1 cellular context compared by ENCODE assay signal in the genomic region with DNA sequence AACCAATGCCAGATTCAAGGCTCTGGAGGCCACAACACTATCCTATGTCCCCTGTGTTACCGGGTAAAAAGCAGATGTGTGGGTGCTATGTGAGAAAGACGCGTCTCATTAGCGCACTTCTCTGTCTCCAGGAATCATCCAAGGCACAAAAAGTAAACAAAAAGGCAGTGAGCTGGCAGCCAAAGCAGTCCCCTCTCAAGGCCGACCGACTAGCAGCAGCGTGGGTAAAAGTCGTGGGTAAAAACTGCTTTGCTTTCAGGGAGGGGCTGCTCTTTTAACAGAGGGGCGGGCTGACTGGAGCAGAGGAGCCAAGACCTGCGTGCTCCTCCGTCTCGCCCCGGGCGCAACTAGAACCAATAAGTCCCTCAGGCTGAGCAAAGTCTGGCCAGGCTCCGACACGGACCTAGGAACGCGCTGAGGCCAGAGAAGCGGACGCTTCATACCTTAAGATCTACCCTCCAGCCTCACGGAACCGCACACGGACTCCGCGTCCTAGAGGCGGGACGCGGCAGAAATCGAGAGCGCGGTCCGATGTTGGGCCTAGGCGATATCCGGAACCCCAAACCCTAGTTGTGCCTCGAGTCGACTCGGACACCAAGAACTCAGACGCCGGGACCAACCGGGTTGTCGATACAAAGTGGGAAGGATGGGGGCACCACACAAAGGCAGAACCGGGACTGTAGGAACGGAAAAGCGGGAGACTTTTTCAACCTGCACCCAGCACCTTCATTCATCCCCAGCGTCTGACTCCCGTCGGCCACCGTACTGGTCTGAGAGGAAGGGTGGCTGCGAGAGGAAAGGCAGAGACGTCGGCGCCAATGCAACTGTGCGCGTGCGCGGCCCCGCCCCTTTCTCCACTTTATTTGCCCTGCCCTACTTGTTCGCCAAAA.
TF ChIP-seq lines count a peak whose summit lies in the region.

A gene with protein sequence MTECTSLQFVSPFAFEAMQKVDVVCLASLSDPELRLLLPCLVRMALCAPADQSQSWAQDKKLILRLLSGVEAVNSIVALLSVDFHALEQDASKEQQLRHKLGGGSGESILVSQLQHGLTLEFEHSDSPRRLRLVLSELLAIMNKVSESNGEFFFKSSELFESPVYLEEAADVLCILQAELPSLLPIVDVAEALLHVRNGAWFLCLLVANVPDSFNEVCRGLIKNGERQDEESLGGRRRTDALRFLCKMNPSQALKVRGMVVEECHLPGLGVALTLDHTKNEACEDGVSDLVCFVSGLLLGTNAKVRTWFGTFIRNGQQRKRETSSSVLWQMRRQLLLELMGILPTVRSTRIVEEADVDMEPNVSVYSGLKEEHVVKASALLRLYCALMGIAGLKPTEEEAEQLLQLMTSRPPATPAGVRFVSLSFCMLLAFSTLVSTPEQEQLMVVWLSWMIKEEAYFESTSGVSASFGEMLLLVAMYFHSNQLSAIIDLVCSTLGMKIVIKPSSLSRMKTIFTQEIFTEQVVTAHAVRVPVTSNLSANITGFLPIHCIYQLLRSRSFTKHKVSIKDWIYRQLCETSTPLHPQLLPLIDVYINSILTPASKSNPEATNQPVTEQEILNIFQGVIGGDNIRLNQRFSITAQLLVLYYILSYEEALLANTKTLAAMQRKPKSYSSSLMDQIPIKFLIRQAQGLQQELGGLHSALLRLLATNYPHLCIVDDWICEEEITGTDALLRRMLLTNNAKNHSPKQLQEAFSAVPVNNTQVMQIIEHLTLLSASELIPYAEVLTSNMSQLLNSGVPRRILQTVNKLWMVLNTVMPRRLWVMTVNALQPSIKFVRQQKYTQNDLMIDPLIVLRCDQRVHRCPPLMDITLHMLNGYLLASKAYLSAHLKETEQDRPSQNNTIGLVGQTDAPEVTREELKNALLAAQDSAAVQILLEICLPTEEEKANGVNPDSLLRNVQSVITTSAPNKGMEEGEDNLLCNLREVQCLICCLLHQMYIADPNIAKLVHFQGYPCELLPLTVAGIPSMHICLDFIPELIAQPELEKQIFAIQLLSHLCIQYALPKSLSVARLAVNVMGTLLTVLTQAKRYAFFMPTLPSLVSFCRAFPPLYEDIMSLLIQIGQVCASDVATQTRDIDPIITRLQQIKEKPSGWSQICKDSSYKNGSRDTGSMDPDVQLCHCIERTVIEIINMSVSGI (minus strand): TSS at position 772 of the 890 bp plus-strand sequence. CDS start 1,338 bp downstream, outside the sequence.

TF ChIP-seq in HepG2, 621 proteins besides CTCF, POLR2A, EP300 and RAD21 (continued from another document and continues in another):
- TF ChIP-seq, protein P1, sequence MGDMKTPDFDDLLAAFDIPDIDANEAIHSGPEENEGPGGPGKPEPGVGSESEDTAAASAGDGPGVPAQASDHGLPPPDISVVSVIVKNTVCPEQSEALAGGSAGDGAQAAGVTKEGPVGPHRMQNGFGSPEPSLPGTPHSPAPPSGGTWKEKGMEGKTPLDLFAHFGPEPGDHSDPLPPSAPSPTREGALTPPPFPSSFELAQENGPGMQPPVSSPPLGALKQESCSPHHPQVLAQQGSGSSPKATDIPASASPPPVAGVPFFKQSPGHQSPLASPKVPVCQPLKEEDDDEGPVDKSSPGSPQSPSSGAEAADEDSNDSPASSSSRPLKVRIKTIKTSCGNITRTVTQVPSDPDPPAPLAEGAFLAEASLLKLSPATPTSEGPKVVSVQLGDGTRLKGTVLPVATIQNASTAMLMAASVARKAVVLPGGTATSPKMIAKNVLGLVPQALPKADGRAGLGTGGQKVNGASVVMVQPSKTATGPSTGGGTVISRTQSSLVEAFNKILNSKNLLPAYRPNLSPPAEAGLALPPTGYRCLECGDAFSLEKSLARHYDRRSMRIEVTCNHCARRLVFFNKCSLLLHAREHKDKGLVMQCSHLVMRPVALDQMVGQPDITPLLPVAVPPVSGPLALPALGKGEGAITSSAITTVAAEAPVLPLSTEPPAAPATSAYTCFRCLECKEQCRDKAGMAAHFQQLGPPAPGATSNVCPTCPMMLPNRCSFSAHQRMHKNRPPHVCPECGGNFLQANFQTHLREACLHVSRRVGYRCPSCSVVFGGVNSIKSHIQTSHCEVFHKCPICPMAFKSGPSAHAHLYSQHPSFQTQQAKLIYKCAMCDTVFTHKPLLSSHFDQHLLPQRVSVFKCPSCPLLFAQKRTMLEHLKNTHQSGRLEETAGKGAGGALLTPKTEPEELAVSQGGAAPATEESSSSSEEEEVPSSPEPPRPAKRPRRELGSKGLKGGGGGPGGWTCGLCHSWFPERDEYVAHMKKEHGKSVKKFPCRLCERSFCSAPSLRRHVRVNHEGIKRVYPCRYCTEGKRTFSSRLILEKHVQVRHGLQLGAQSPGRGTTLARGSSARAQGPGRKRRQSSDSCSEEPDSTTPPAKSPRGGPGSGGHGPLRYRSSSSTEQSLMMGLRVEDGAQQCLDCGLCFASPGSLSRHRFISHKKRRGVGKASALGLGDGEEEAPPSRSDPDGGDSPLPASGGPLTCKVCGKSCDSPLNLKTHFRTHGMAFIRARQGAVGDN (CRISPR knock-in tag; IDR thresholded peaks at IDR 0.05): peak; percentile 98
- peak; percentile 99 for TF ChIP-seq NRL (CRISPR knock-in tag; IDR thresholded peaks at IDR 0.05; ENCODE audit: borderline replicate concordance)
- TF ChIP-seq ZNF674 (CRISPR knock-in tag; IDR thresholded peaks at IDR 0.05; ENCODE audit: low read depth): no peak
- TF ChIP-seq YY1 (IDR thresholded peaks at IDR 0.05; ENCODE audit: insufficient read depth, insufficient replicate concordance, low read depth, low read length): peak; percentile 68
- TF ChIP-seq ZNF660 (CRISPR knock-in tag; IDR thresholded peaks at IDR 0.05; ENCODE audit: borderline replicate concordance, low read depth): no peak
- TF ChIP-seq, protein P2, sequence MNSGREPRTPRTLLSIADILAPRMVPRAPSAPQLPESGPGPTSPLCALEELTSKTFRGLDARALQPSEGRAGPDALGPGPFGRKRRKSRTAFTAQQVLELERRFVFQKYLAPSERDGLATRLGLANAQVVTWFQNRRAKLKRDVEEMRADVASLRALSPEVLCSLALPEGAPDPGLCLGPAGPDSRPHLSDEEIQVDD (CRISPR knock-in tag; IDR thresholded peaks at IDR 0.05; ENCODE audit: borderline replicate concordance): peak; percentile 92
- peak; percentile 94; the same call in 1 of the 2 replicates for TF ChIP-seq ZZZ3 (CRISPR knock-in tag; IDR thresholded peaks at IDR 0.05; ENCODE audit: borderline replicate concordance)
- peak; percentile 43; the same call in 1 of the 2 replicates for TF ChIP-seq ZNF766 (CRISPR knock-in tag; IDR thresholded peaks at IDR 0.05; ENCODE audit: borderline replicate concordance)
- TF ChIP-seq TCF7 (IDR thresholded peaks at IDR 0.05; ENCODE audit: low read depth): no peak; the same call in 1 of the 2 replicates
- peak; percentile 83; the same call in 1 of the 2 replicates for TF ChIP-seq ZNF235 (CRISPR knock-in tag; IDR thresholded peaks at IDR 0.05; ENCODE audit: borderline replicate concordance)
- no peak for TF ChIP-seq SP1 (IDR thresholded peaks at IDR 0.05)
- TF ChIP-seq SP1 (CRISPR knock-in tag; IDR thresholded peaks at IDR 0.05): peak; percentile 87
- 0 out of 2 replicates have a peak, but pooled peaks have one; percentile 56 for TF ChIP-seq SMAD1 (CRISPR knock-in tag; IDR thresholded peaks at IDR 0.05; ENCODE audit: borderline replicate concordance, low read depth)
- TF ChIP-seq, protein P3, sequence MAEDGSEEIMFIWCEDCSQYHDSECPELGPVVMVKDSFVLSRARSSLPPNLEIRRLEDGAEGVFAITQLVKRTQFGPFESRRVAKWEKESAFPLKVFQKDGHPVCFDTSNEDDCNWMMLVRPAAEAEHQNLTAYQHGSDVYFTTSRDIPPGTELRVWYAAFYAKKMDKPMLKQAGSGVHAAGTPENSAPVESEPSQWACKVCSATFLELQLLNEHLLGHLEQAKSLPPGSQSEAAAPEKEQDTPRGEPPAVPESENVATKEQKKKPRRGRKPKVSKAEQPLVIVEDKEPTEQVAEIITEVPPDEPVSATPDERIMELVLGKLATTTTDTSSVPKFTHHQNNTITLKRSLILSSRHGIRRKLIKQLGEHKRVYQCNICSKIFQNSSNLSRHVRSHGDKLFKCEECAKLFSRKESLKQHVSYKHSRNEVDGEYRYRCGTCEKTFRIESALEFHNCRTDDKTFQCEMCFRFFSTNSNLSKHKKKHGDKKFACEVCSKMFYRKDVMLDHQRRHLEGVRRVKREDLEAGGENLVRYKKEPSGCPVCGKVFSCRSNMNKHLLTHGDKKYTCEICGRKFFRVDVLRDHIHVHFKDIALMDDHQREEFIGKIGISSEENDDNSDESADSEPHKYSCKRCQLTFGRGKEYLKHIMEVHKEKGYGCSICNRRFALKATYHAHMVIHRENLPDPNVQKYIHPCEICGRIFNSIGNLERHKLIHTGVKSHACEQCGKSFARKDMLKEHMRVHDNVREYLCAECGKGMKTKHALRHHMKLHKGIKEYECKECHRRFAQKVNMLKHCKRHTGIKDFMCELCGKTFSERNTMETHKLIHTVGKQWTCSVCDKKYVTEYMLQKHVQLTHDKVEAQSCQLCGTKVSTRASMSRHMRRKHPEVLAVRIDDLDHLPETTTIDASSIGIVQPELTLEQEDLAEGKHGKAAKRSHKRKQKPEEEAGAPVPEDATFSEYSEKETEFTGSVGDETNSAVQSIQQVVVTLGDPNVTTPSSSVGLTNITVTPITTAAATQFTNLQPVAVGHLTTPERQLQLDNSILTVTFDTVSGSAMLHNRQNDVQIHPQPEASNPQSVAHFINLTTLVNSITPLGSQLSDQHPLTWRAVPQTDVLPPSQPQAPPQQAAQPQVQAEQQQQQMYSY (CRISPR knock-in tag; IDR thresholded peaks at IDR 0.05): 0 out of 2 replicates have a peak, but pooled peaks have one; percentile 40
- peak; percentile 98 for TF ChIP-seq ZNF605 (CRISPR knock-in tag; IDR thresholded peaks at IDR 0.05)
- TF ChIP-seq PHF8 (CRISPR knock-in tag; IDR thresholded peaks at IDR 0.05): peak; percentile 100
- no peak; the same call in 1 of the 2 replicates for TF ChIP-seq ZFP37 (CRISPR knock-in tag; IDR thresholded peaks at IDR 0.05; ENCODE audit: borderline replicate concordance)
- TF ChIP-seq, protein P4, sequence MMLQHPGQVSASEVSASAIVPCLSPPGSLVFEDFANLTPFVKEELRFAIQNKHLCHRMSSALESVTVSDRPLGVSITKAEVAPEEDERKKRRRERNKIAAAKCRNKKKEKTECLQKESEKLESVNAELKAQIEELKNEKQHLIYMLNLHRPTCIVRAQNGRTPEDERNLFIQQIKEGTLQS (CRISPR knock-in tag; IDR thresholded peaks at IDR 0.05): peak; percentile 34; the same call in 1 of the 2 replicates
- no peak; the same call in none of the 2 replicates for TF ChIP-seq ZNF670 (CRISPR knock-in tag; IDR thresholded peaks at IDR 0.05; ENCODE audit: borderline replicate concordance)
- peak; percentile 65 for TF ChIP-seq MIER2 (CRISPR knock-in tag; IDR thresholded peaks at IDR 0.05)
- no peak; the same call in 1 of the 2 replicates for TF ChIP-seq ZNF460 (CRISPR knock-in tag; IDR thresholded peaks at IDR 0.05; ENCODE audit: borderline replicate concordance)
- TF ChIP-seq, protein P5, sequence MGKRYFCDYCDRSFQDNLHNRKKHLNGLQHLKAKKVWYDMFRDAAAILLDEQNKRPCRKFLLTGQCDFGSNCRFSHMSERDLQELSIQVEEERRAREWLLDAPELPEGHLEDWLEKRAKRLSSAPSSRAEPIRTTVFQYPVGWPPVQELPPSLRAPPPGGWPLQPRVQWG (CRISPR knock-in tag; IDR thresholded peaks at IDR 0.05; ENCODE audit: borderline replicate concordance, low read depth): no peak
- TF ChIP-seq, protein P6, sequence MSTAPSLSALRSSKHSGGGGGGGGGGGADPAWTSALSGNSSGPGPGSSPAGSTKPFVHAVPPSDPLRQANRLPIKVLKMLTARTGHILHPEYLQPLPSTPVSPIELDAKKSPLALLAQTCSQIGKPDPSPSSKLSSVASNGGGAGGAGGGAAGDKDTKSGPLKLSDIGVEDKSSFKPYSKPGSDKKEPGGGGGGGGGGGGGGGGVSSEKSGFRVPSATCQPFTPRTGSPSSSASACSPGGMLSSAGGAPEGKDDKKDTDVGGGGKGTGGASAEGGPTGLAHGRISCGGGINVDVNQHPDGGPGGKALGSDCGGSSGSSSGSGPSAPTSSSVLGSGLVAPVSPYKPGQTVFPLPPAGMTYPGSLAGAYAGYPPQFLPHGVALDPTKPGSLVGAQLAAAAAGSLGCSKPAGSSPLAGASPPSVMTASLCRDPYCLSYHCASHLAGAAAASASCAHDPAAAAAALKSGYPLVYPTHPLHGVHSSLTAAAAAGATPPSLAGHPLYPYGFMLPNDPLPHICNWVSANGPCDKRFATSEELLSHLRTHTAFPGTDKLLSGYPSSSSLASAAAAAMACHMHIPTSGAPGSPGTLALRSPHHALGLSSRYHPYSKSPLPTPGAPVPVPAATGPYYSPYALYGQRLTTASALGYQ (CRISPR knock-in tag; IDR thresholded peaks at IDR 0.05): peak; percentile 57
- peak; percentile 73; the same call in 1 of the 2 replicates for TF ChIP-seq ISX (CRISPR knock-in tag; conservative IDR thresholded peaks at IDR 0.05)
- TF ChIP-seq SSRP1 (CRISPR knock-in tag; IDR thresholded peaks at IDR 0.05): no peak; the same call in none of the 2 replicates
- no peak for TF ChIP-seq ZNF644 (CRISPR knock-in tag; IDR thresholded peaks at IDR 0.05; ENCODE audit: low read depth)
- 0 out of 2 replicates have a peak, but pooled peaks have one; percentile 29 for TF ChIP-seq ZNF33A (CRISPR knock-in tag; IDR thresholded peaks at IDR 0.05; ENCODE audit: borderline replicate concordance)
- TF ChIP-seq ZFP82 (CRISPR knock-in tag; IDR thresholded peaks at IDR 0.05; ENCODE audit: borderline replicate concordance): peak; percentile 88; the same call in 1 of the 2 replicates
- no peak for TF ChIP-seq HNRNPUL1 (IDR thresholded peaks at IDR 0.05; ENCODE audit: low read depth, low read length)
- TF ChIP-seq ZNF337 (CRISPR knock-in tag; IDR thresholded peaks at IDR 0.05; ENCODE audit: borderline replicate concordance, low read depth): peak; percentile 74; the same call in 1 of the 2 replicates
- peak; percentile 92 for TF ChIP-seq PHF21A (CRISPR knock-in tag; IDR thresholded peaks at IDR 0.05)
- peak; percentile 29; the same call in 1 of the 2 replicates for TF ChIP-seq HCFC1 (IDR thresholded peaks at IDR 0.05; ENCODE audit: low read depth, low read length)
- peak; percentile 75; the same call in 1 of the 2 replicates for TF ChIP-seq ZNF878 (CRISPR knock-in tag; IDR thresholded peaks at IDR 0.05)
- TF ChIP-seq, protein P7, sequence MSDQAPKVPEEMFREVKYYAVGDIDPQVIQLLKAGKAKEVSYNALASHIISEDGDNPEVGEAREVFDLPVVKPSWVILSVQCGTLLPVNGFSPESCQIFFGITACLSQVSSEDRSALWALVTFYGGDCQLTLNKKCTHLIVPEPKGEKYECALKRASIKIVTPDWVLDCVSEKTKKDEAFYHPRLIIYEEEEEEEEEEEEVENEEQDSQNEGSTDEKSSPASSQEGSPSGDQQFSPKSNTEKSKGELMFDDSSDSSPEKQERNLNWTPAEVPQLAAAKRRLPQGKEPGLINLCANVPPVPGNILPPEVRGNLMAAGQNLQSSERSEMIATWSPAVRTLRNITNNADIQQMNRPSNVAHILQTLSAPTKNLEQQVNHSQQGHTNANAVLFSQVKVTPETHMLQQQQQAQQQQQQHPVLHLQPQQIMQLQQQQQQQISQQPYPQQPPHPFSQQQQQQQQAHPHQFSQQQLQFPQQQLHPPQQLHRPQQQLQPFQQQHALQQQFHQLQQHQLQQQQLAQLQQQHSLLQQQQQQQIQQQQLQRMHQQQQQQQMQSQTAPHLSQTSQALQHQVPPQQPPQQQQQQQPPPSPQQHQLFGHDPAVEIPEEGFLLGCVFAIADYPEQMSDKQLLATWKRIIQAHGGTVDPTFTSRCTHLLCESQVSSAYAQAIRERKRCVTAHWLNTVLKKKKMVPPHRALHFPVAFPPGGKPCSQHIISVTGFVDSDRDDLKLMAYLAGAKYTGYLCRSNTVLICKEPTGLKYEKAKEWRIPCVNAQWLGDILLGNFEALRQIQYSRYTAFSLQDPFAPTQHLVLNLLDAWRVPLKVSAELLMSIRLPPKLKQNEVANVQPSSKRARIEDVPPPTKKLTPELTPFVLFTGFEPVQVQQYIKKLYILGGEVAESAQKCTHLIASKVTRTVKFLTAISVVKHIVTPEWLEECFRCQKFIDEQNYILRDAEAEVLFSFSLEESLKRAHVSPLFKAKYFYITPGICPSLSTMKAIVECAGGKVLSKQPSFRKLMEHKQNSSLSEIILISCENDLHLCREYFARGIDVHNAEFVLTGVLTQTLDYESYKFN (CRISPR knock-in tag; conservative IDR thresholded peaks at IDR 0.05): 0 out of 2 replicates have a peak, but pooled peaks have one; percentile 55
- TF ChIP-seq NCOR1 (IDR thresholded peaks at IDR 0.05; ENCODE audit: borderline replicate concordance, low read length): peak; percentile 28; the same call in 1 of the 2 replicates
